ENCODE assay signal across 8 cellular contexts in genomic region chr17:8185580-8186445, GRCh38. TPM values are rescaled to one million over a fixed set of nuclear protein-coding genes. Genes with fewer than 3 reads are reported as not detected.
DNase-seq lines count a peak whose midpoint lies in the region; ATAC-seq and TF ChIP-seq lines count a peak whose summit lies in the region.

No MANE protein-coding gene starts in this region.

- no peak for TF ChIP-seq CTCF in epithelial cell of proximal tubule (conservative IDR thresholded peaks at IDR 0.05; ENCODE audit: low read depth, low read length)
- TF ChIP-seq CTCF in mucosa of descending colon (IDR thresholded peaks at IDR 0.05): no peak

- H3K4me3 ChIP-seq in NT2/D1 (ENCODE audit: insufficient read length, low read depth) (peak overlapping the region; percentile 93), epithelial cell of proximal tubule (ENCODE audit: low read depth, low read length) (peak overlapping the region; percentile 96), mucosa of descending colon (peak overlapping the region; percentile 30)

- peak; percentile 11 for ATAC-seq in HG02870 (IDR thresholded peaks at IDR 0.05; ENCODE audit: unreplicated experiment)
- peak; percentile 32 for ATAC-seq in mucosa of descending colon
- no peak for ATAC-seq in HG02610 (IDR thresholded peaks at IDR 0.05; ENCODE audit: unreplicated experiment)

- DNase-seq in COLO668 (lab: John Stamatoyannopoulos, UW; ENCODE audit: unreplicated experiment): peak; percentile 56
- no peak for DNase-seq in NT2/D1 (ENCODE audit: low read depth, low spot score)
- DNase-seq in activated CD8-positive, alpha-beta memory T cell treated with anti-CD3 and anti-CD28 coated beads, Interleukin-2, amount 50 U/mL, for 4 hours: peak; percentile 92
- no peak for DNase-seq in epithelial cell of proximal tubule (ENCODE audit: low read depth)
- peak; percentile 91 to 94 (median 92) for DNase-seq in mucosa of descending colon
- DNase-seq in stimulated activated CD8-positive, alpha-beta memory T cell treated with anti-CD3 and anti-CD28 coated beads, Interleukin-2, amount 100 ng/mL, for 48 hours (ENCODE audit: low read depth in 2 of 2): peak; percentile 86 to 90

- H3K27me3 ChIP-seq in NT2/D1 (ENCODE audit: insufficient read depth, insufficient read length): peaks cover 9% of the 10 kb centered on the region

- H3K9ac ChIP-seq in NT2/D1 (ENCODE audit: insufficient read length, low read depth): peak overlapping the region; percentile 90

- H3K36me3 ChIP-seq in NT2/D1 (ENCODE audit: insufficient read depth, insufficient read length, low read length) (no peaks in the 10 kb centered on the region), mucosa of descending colon (ENCODE audit: low read depth) (peaks cover 10% of the 10 kb centered on the region)

- intact Hi-C loops in mucosa of descending colon (cut with DNase I, micrococcal nuclease): loop anchor here in 1 of 2 donors (2.0 kb wide), 1 partner anchor 37 kb away; no protein-coding TSS in a partner anchor

- H3K9me3 ChIP-seq in NT2/D1 (ENCODE audit: insufficient read depth, low read length) (no peaks in the 10 kb centered on the region), mucosa of descending colon (no peaks in the 10 kb centered on the region)

- H3K4me1 ChIP-seq in NT2/D1 (ENCODE audit: insufficient read depth, insufficient read length) (peaks cover 10% of the 10 kb centered on the region), mucosa of descending colon (ENCODE audit: low read depth) (peaks cover 26% of the 10 kb centered on the region)

RNA-seq across cellular contexts. Expression of gene BORCS6, which starts 4.2 kb away (rescaled TPM):
- total RNA-seq in epithelial cell of proximal tubule (9.5 and 11.4 TPM in 2 replicates), mucosa of descending colon (10 to 100 TPM; 10.5 to 11.4 (median 11.0) TPM)

RNA-seq across cellular contexts. Expression of gene TMEM107, which starts 9.6 kb away (rescaled TPM):
- total RNA-seq in epithelial cell of proximal tubule (16.9 and 24.3 TPM in 2 replicates), mucosa of descending colon (10 to 100 TPM in 1 of 3 donors, 1 to 10 TPM in 2; 8.0 to 19.1 (median 9.6) TPM)

RNA-seq across cellular contexts. Expression of gene VAMP2, which starts 23.1 kb away (rescaled TPM):
- 2.1 and 7.0 TPM in 2 replicates for total RNA-seq in epithelial cell of proximal tubule
- 10 to 100 TPM; 56.4 to 77.2 (median 62.8) TPM for total RNA-seq in mucosa of descending colon

RNA-seq across cellular contexts. Expression of gene AURKB, which starts 24.6 kb away (rescaled TPM):
- total RNA-seq in epithelial cell of proximal tubule (136 and 165 TPM in 2 replicates), mucosa of descending colon (10 to 100 TPM in 1 of 3 donors, 1 to 10 TPM in 2; 5.2 to 27.3 (median 5.7) TPM)

RNA-seq across cellular contexts. Expression of gene PER1, which starts 33.6 kb away (rescaled TPM):
- 13.1 and 17.1 TPM in 2 replicates for total RNA-seq in epithelial cell of proximal tubule
- total RNA-seq in mucosa of descending colon: 100 to 1,000 TPM in 1 of 3 donors, 10 to 100 TPM in 2; 14.9 to 185 (median 84.0) TPM

Comparison
In these comparisons a context has a peak if more than half of its experiments do, and no peak if none do; other contexts are left out.
1. DNase-seq: peak in COLO668 (single experiment), activated CD8-positive, alpha-beta memory T cell treated with anti-CD3 and anti-CD28 coated beads, Interleukin-2, amount 50 U/mL, for 4 hours (single experiment), mucosa of descending colon (3 of 3) and stimulated activated CD8-positive, alpha-beta memory T cell treated with anti-CD3 and anti-CD28 coated beads, Interleukin-2, amount 100 ng/mL, for 48 hours (2 of 2); none in NT2/D1 (single experiment) and epithelial cell of proximal tubule (single experiment).
2. H3K4me3 ChIP-seq: peak in every context shown above with its lines; median percentile 96 in epithelial cell of proximal tubule; 93 in NT2/D1; 30 in mucosa of descending colon.